Comparison of ENCODE assay signal across 11 cellular contexts in the genomic region with DNA sequence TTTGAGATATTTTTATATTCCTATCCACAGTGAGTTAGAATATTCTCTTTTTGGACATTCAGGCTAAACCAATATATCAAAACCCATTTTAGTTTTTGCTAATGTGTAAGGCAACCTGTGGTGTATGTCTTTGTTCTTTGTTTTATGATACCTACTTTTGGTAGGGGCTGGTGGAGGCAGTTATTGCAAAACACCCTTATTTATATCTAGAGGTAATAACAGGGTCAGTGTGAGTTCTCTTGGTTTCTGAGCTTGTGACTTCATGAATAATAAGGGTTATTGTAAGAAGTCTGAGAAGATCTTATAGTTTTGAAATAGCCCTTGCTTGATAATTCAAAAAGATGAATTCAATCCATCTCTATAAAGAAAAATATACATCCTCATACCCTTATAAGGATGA.
"Had no signal": no experiment of that assay in that cellular context is flagged by ENCODE, and none has a peak within 500 bp of the region (broad histone marks: within the 10 kb centered on the region; RNA-seq: fewer than 3 reads in every experiment).

No MANE protein-coding gene starts in this region.

- H3K4me3 Mint-ChIP-seq: H9, HFFc6, IgD-negative memory B cell had no signal

- H2AFZ ChIP-seq: GM23248 had no signal

- H3K27ac ChIP-seq: GM23248, HL-60, KMS-11 had no signal

- DNase-seq: GM23248, GOT3, H9, HCEC 1CT, HFFc6, KBM-7 had no signal

- FAIRE-seq: H54, HepG2 had no signal

- H3K27ac Mint-ChIP-seq: H9, HFFc6, IgD-negative memory B cell had no signal

- H3K4me1 Mint-ChIP-seq: IgD-negative memory B cell had no signal

- ATAC-seq: HepG2 had no signal

- H3K9ac ChIP-seq: GM23248, KMS-11 had no signal

- H3K4me3 ChIP-seq: GM23248 had no signal

- H3K4me2 ChIP-seq: KMS-11 had no signal

- H3K36me3 Mint-ChIP-seq: IgD-negative memory B cell had no signal

- H3K27me3 Mint-ChIP-seq: IgD-negative memory B cell had no signal
